Comparison of ENCODE assay signal across 8 cellular contexts in the genomic region with DNA sequence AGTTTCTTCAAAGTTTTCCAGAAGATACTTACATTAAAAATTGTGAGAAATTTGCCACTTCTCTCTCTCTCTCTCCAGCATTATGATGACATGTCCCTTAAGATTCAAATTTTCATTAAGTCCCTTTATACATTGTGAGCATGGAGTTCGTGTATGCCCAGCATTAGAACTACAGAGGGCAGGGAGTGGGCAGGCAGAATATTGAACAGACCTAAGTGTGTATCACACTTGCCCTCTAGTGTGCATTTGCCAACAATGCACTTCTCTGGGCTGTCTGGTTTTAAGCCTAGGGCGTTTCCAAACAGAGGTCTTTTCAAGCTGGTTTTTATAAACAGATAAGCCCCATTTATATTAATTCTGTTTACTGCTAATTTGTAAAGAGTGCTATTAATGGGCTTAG. TPM values are rescaled to one million over a fixed set of nuclear protein-coding genes. Genes with fewer than 3 reads are reported as not detected.
DNase-seq lines count a peak whose midpoint lies in the region; ATAC-seq, FAIRE-seq and TF ChIP-seq lines count a peak whose summit lies in the region.

No MANE protein-coding gene starts in this region.

- WGBS in GM12878 (ENCODE audit: insufficient coverage, insufficient replicate concordance, low lambda C conversion rate, missing lambda C conversion rate), result 0% methylated on average over 2 of the region's 2 CpGs

- no peaks in the 10 kb centered on the region for H3K9me3 ChIP-seq in GM12878 (replicated peaks; ENCODE audit: control insufficient read depth, insufficient read depth, low read length)
- no peaks in the 10 kb centered on the region for H3K9me3 ChIP-seq in subcutaneous abdominal adipose tissue (ENCODE audit: control insufficient read depth in 5 of 5, low read length in 5 of 5)

- H3K4me2 ChIP-seq in GM12878 (ENCODE audit: control insufficient read depth, insufficient read depth), result no peak overlapping the region

- H3K36me3 ChIP-seq in GM12878 (ENCODE audit: control insufficient read depth in 2 of 2, insufficient read depth in 2 of 2, low read length in 1 of 2) (no peaks in the 10 kb centered on the region), subcutaneous abdominal adipose tissue (ENCODE audit: control insufficient read depth in 5 of 5, insufficient read depth in 5 of 5, low read length in 5 of 5) (peaks cover 0 to 7% (median 0%) of the 10 kb centered on the region in 5 donors)

- no peak for FAIRE-seq in GM12878 (lab: Jason Lieb, UNC)

- no peak overlapping the region for H3K27ac ChIP-seq in GM12878 (ENCODE audit: control insufficient read depth, insufficient read depth)
- peak overlapping the region; percentile 81 for H3K27ac ChIP-seq in subcutaneous abdominal adipose tissue (ENCODE audit: low read depth, low read length)

- no peak overlapping the region for H2AFZ ChIP-seq in GM12878 (ENCODE audit: control insufficient read depth, low read depth, low read length)

- H3K4me3 ChIP-seq in GM12878, result no peak overlapping the region
- peak overlapping the region in 1 of 5 donors; percentile 22 for H3K4me3 ChIP-seq in subcutaneous abdominal adipose tissue (ENCODE audit: low read depth in 1 of 5, low read length in 5 of 5)

- POLR2A ChIA-PET in GM12878 (lab: Charles Lee), result no interaction called here

- in situ Hi-C loops in GM12878 (cut with MboI), result no loop called here

- SMC1A ChIA-PET in GM12878 (lab: Charles Lee; ENCODE audit: uncharacterized antibody, unreplicated experiment), result no interaction called here

- peak; percentile 63 to 72 (median 66); a peak in 5 of 6 replicates for TF ChIP-seq CTCF in GM12878 (IDR thresholded peaks at IDR 0.05 in 2 of 3, conservative IDR thresholded peaks at IDR 0.05 in 1 of 3; ENCODE audit: control insufficient read depth in 2 of 3, extremely low read depth in 1 of 3, insufficient read depth in 1 of 3, low read depth in 3 of 3, low read length in 3 of 3)

- intact Hi-C loops in GM12878 (cut with micrococcal nuclease; ENCODE audit: unreplicated experiment), result no loop called here

- CTCF ChIA-PET in GM12878 (lab: Yijun Ruan, JAX), result interaction anchor here (0.7 to 1.6 kb wide), 4 partner anchors 36 to 973 kb away, joined by 3 to 6 read pairs (median 3); no protein-coding TSS in a partner anchor

- RAD21 ChIA-PET in GM12878 (lab: Charles Lee; ENCODE audit: unreplicated experiment), result no interaction called here

- H3K9ac ChIP-seq in GM12878 (ENCODE audit: control insufficient read depth, insufficient read depth, low read length) (no peak overlapping the region), subcutaneous abdominal adipose tissue (ENCODE audit: low read length in 5 of 5) (peak overlapping the region in 2 of 5 donors; percentile 11 to 75)

- H3K27me3 ChIP-seq in GM12878 (replicated peaks in 1 of 2; ENCODE audit: control insufficient read depth in 2 of 2, insufficient read depth in 2 of 2, low read length in 1 of 2) (no peaks in the 10 kb centered on the region; a peak in 1 of 4 replicates), subcutaneous abdominal adipose tissue (ENCODE audit: control insufficient read depth in 5 of 5, insufficient read depth in 4 of 5, low read length in 5 of 5) (no peaks in the 10 kb centered on the region)

- no peaks in the 10 kb centered on the region for H3K4me1 ChIP-seq in GM12878 (ENCODE audit: control insufficient read depth, insufficient read depth, low read length)
- H3K4me1 ChIP-seq in subcutaneous abdominal adipose tissue (ENCODE audit: control insufficient read depth in 5 of 5, insufficient read depth in 5 of 5, low read length in 5 of 5), result peaks cover 0 to 43% (median 15%) of the 10 kb centered on the region in 5 donors

- BruUV-seq in GM12878 (replicated peaks; lab: Mats Ljungman, UMichigan), result no TSS peak

- TF ChIP-seq POLR2A in GM12878 (IDR thresholded peaks at IDR 0.05; ENCODE audit: low read depth, low read length), result no peak

- H4K20me1 ChIP-seq in GM12878 (ENCODE audit: control insufficient read depth, insufficient read depth), result no peaks in the 10 kb centered on the region

- peak; percentile 29 for DNase-seq in DMS 273 treated with DMSO at 0.1 percent for 48 hours (lab: John Stamatoyannopoulos, UW)
- peak; percentile 16 for DNase-seq in NCI-H2171 (lab: John Stamatoyannopoulos, UW)
- no peak for DNase-seq in GM12878 (ENCODE audit: low read depth, low spot score)
- DNase-seq in inferior parietal cortex (ENCODE audit: extremely low spot score), result peak; percentile 35
- no peak for DNase-seq in stimulated activated CD4-positive, alpha-beta T cell treated with anti-CD3 and anti-CD28 coated beads, Interleukin-4, amount 100 ng/mL, for 4 hours

- peak; percentile 64 for TF ChIP-seq RAD21 in GM12878 (IDR thresholded peaks at IDR 0.05; ENCODE audit: insufficient read depth, low read depth, low read length)

- TF ChIP-seq EP300 in GM12878 (IDR thresholded peaks at IDR 0.05; ENCODE audit: borderline replicate concordance in 1 of 2, control insufficient read depth in 1 of 2, low read depth in 2 of 2, low read length in 2 of 2), result no peak

- peak; percentile 96 for ATAC-seq in GM18907 (IDR thresholded peaks at IDR 0.05; ENCODE audit: unreplicated experiment)
- peak; percentile 91 for ATAC-seq in HG03025 (IDR thresholded peaks at IDR 0.05; ENCODE audit: low FRiP score, unreplicated experiment)
- peak; percentile 99 for ATAC-seq in GM12878

- H3K79me2 ChIP-seq in GM12878 (ENCODE audit: control insufficient read depth, insufficient read depth, low read length), result no peaks in the 10 kb centered on the region

TF ChIP-seq in GM12878, 131 proteins besides CTCF, POLR2A, EP300 and RAD21:
- TF ChIP-seq SMC3 (IDR thresholded peaks at IDR 0.05; ENCODE audit: borderline replicate concordance, low read length) (peak; percentile 44; the same call in 1 of the 2 replicates), CEBPB (IDR thresholded peaks at IDR 0.05; ENCODE audit: borderline replicate concordance in 1 of 2, low read depth in 2 of 2, low read length in 2 of 2) (no peak)

RNA-seq across cellular contexts. Expression of gene CMSS1, which starts 28.3 kb away (rescaled TPM):
- 35.1 and 37.3 TPM in 2 replicates for total RNA-seq in GM12878 (2013; cell fraction: nucleolus; rRNA removed)
- total RNA-seq in GM12878 (2014; rRNA removed) (31.0 and 42.1 TPM in 2 replicates), GM12878 (2014; rRNA removed; fragmentation: Illumina TruSeq; extraction: Trizol) (52.8 and 58.5 TPM in 2 replicates), GM12878 (2021) (71.7 and 77.3 TPM in 2 replicates)
- 16.5 TPM for polyA plus RNA-seq in GM12878 (2011; ENCODE audit: low read depth)
- polyA plus RNA-seq in GM12878 (2011; rRNA removed) (40.2 and 59.3 TPM in 2 replicates), GM12878 (2014; fragmentation: Illumina TruSeq; extraction: Trizol) (62.8 and 71.3 TPM in 2 replicates), GM12878 (2014; fragmentation: Nextera tagmentation; extraction: Ambion mirVana) (100 to 1,000 TPM in 1 of 2 experiments, 10 to 100 TPM in 1; 77.8 to 118 TPM), GM12878 (2014; rRNA removed) (37.9 and 44.3 TPM in 2 replicates), GM12878 (2016; fragmentation: Nextera tagmentation; extraction: Ambion mirVana) (100 to 1,000 TPM in 1 of 2 experiments, 10 to 100 TPM in 1; 86.2 to 101 TPM)
- 8.2 and 11.3 TPM in 2 replicates for polyA plus RNA-seq in GM12878 (2011; cell fraction: cytosol; rRNA removed)
- 9.9 and 11.1 TPM in 2 replicates for polyA plus RNA-seq in GM12878 (2011; cell fraction: nucleus; rRNA removed)
- 26.3 and 35.6 TPM in 2 replicates for polyA plus RNA-seq in GM12878 (2012)
- 8.4 and 12.8 TPM in 2 replicates for polyA minus RNA-seq in GM12878 (2011; rRNA and poly(A)+ RNA removed)
- 17.9 and 20.5 TPM in 2 replicates for polyA minus RNA-seq in GM12878 (2011; cell fraction: cytosol; rRNA and poly(A)+ RNA removed)
- polyA minus RNA-seq in GM12878 (2011; cell fraction: nucleus; rRNA and poly(A)+ RNA removed), result 10.0 and 26.8 TPM in 2 replicates

Comparison
In these comparisons a context has a peak if more than half of its experiments do, and no peak if none do; other contexts are left out.
1. DNase-seq: peak in DMS 273 treated with DMSO at 0.1 percent for 48 hours (single experiment), NCI-H2171 (single experiment) and inferior parietal cortex (single experiment); none in GM12878 (single experiment) and stimulated activated CD4-positive, alpha-beta T cell treated with anti-CD3 and anti-CD28 coated beads, Interleukin-4, amount 100 ng/mL, for 4 hours (0 of 2).
2. Peak in every context shown above with its lines, with median percentiles within 50 percentile points of each other: ATAC-seq.